ENCODE assay signal across 30 cellular contexts in the genomic region with DNA sequence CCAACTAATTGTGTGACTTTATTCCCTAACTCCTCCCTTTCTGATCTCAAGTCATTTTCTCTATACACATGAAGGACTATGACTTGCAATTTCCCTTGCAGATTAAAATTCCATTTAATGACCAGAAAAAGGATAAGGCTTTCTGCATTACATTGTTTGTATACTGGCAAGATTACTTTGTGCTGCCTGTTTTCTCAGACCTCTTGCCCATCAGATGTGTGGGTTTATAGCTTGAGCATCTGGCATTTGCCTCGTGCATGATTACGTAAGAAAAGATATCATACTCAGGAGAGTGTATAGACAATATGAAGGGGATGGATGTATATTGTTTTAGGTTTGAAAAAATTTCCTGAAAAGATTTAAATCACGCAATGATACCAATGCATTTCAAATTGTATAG.
"Had no signal": no experiment of that assay in that cellular context is flagged by ENCODE, and none has a peak within 500 bp of the region (broad histone marks: within the 10 kb centered on the region; RNA-seq: fewer than 3 reads in every experiment).

No MANE protein-coding gene starts in this region.

- H3K4me1 ChIP-seq: adrenal gland, ascending aorta, breast epithelium, colonic mucosa had no signal

- H3K27me3 ChIP-seq: adrenal gland, ascending aorta, breast epithelium, cardiac muscle cell, colonic mucosa had no signal

- ATAC-seq: activated T-cell treated with anti-CD3 and anti-CD28 coated beads, Interleukin-2, amount 50 U/mL, for 72 hours; esophagus mucosa; T-helper 17 cell; WTC11 had no signal

- H3K36me3 ChIP-seq: adrenal gland, ascending aorta, breast epithelium, cardiac muscle cell, colonic mucosa had no signal

- H3K9me3 ChIP-seq: adrenal gland, ascending aorta, breast epithelium, colonic mucosa had no signal

- DNase-seq: activated CD4-positive, alpha-beta memory T cell treated with anti-CD3 and anti-CD28 coated beads, Interleukin-2, amount 10 ng/mL, durations not matched to agents 7 days and 5 days; activated CD4-positive, alpha-beta T cell treated with anti-CD3 and anti-CD28 coated beads for 1 hour; activated CD4-positive, alpha-beta T cell treated with anti-CD3 and anti-CD28 coated beads for 4 hours; activated CD4-positive, alpha-beta T cell treated with anti-CD3 and anti-CD28 coated beads, Interleukin-2, amount 10 ng/mL, durations not matched to agents 7 days and 5 days; activated CD4-positive, alpha-beta T cell treated with anti-CD3 and anti-CD28 coated beads, Interleukin-2, amount 50 U/mL, for 4 hours; activated CD8-positive, alpha-beta memory T cell treated with anti-CD3 and anti-CD28 coated beads, Interleukin-2, amount 50 U/mL, for 48 hours; activated gamma-delta T cell; activated naive CD4-positive, alpha-beta T cell; activated naive CD4-positive, alpha-beta T cell treated with anti-CD3 and anti-CD28 coated beads, Interleukin-2, amount 10 ng/mL, durations not matched to agents 7 days and 5 days; activated T-cell treated with anti-CD3 and anti-CD28 coated beads for 4 hours; activated T-cell treated with anti-CD3 and anti-CD28 coated beads, Interleukin-2, amount 50 U/mL, for 24 hours; activated T-cell treated with anti-CD3 and anti-CD28 coated beads, Interleukin-2, amount 50 U/mL, for 72 hours; adrenal gland; central memory CD4-positive, alpha-beta T cell; cerebellar nuclear complex; colonic mucosa; dorsolateral prefrontal cortex; effector memory CD4-positive, alpha-beta T cell; endodermal cell; foreskin melanocyte; head of caudate nucleus; hippocampal formation; T-helper 1 cell; T-helper 17 cell had no signal

- H3K4me3 ChIP-seq: adrenal gland, ascending aorta, breast epithelium, cardiac muscle cell, colonic mucosa, dorsolateral prefrontal cortex had no signal

- H3K27ac ChIP-seq: adrenal gland, ascending aorta, breast epithelium, cardiac muscle cell, colonic mucosa, dorsolateral prefrontal cortex, VCaP had no signal
